ENCODE assay signal across 26 cellular contexts in the genomic region with DNA sequence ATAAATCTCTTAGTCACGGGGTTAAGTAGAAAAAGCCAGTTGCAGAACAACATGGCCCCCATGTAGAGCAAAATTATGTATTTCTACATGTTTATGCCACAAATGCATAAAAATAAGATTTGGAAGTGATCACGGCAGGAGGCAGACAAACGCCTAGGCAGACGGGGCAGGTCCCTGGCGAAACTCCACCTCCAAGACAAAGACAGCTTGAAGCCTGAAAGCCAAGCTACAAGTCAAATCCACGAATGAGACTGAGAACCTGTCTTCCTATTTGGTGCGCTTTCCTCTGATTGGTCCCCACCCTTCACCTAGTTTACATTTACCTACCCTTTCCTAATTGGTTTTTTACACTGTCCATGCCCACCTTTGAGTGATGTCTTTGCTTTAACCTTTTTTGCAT. TPM values are rescaled to one million over a fixed set of nuclear protein-coding genes. Genes with fewer than 3 reads are reported as not detected.
DNase-seq lines count a peak whose midpoint lies in the region; ATAC-seq, FAIRE-seq and TF ChIP-seq lines count a peak whose summit lies in the region.
"Had no signal": no experiment of that assay in that cellular context is flagged by ENCODE, and none has a peak within 500 bp of the region (broad histone marks: within the 10 kb centered on the region; RNA-seq: fewer than 3 reads in every experiment).

No MANE protein-coding gene starts in this region.

- in situ Hi-C loops in K562 (cut with MboI): no loop called here

- peak overlapping the region; percentile 2 for H2AFZ ChIP-seq in HCT116 (ENCODE audit: low read depth, low read length, poor library complexity, severe bottlenecking)
- peak overlapping the region; percentile 65 for H2AFZ ChIP-seq in K562 (ENCODE audit: low read depth, low read length)

- H3K9ac ChIP-seq in HCT116 (ENCODE audit: low read length): no peak overlapping the region
- no peak overlapping the region for H3K9ac ChIP-seq in K562 (ENCODE audit: insufficient read depth in 1 of 2, low read depth in 2 of 2, low read length in 2 of 2)
- H3K9ac ChIP-seq in endodermal cell (ENCODE audit: extremely low read depth, low read length, poor library complexity, severe bottlenecking): no peak overlapping the region
- H3K9ac ChIP-seq: BLaER1 treated with 17β-estradiol and CSF1 and Interleukin-3, amounts not matched to agents 10 nM and 100 nM; SK-N-SH had no signal

- TF ChIP-seq RAD21 in HCT116 (IDR thresholded peaks at IDR 0.05; ENCODE audit: low read depth) (no peak), K562 (CRISPR knock-in tag; conservative IDR thresholded peaks at IDR 0.05 in 1 of 2, IDR thresholded peaks at IDR 0.05 in 1 of 2) (no peak)

- no peaks in the 10 kb centered on the region for H3K9me3 ChIP-seq in HCT116 (ENCODE audit: control insufficient read depth in 1 of 2, insufficient read depth in 1 of 2, low read depth in 1 of 2, low read length in 2 of 2)
- no peaks in the 10 kb centered on the region; the same call in 1 of the 2 replicates for H3K9me3 ChIP-seq in K562 (replicated peaks; ENCODE audit: control insufficient read depth, insufficient read depth, low read depth, low read length)
- no peaks in the 10 kb centered on the region for H3K9me3 ChIP-seq in endodermal cell (ENCODE audit: control insufficient read depth, low read length)
- H3K9me3 ChIP-seq in tibial artery: no peaks in the 10 kb centered on the region
- H3K9me3 ChIP-seq: A549, SK-N-SH had no signal

- H3K36me3 ChIP-seq in HCT116 (ENCODE audit: control insufficient read depth in 1 of 2, insufficient read depth in 2 of 2, low read length in 2 of 2): no peaks in the 10 kb centered on the region
- H3K36me3 ChIP-seq in K562 (ENCODE audit: control insufficient read depth, insufficient read depth, low read length): no peaks in the 10 kb centered on the region
- H3K36me3 ChIP-seq in endodermal cell (ENCODE audit: control insufficient read depth, insufficient read depth, low read length): no peaks in the 10 kb centered on the region
- no peaks in the 10 kb centered on the region for H3K36me3 ChIP-seq in tibial artery
- H3K36me3 ChIP-seq: BLaER1 treated with 17β-estradiol and CSF1 and Interleukin-3, amounts not matched to agents 10 nM and 100 nM had no signal

- CTCF ChIA-PET in HCT116 (lab: Charles Lee) (no interaction called here), K562 (lab: Yijun Ruan, JAX; ENCODE audit: low intra/inter-chr PET ratio) (no interaction called here)

- H3K4me3 ChIP-seq in HCT116 (replicated peaks in 1 of 2; ENCODE audit: low read depth in 1 of 2, low read length in 2 of 2) (no peak overlapping the region), K562 (no peak overlapping the region), endodermal cell (ENCODE audit: low read length) (no peak overlapping the region), tibial artery (no peak overlapping the region)
- H3K4me3 ChIP-seq: A549; BLaER1 treated with 17β-estradiol and CSF1 and Interleukin-3, amounts not matched to agents 10 nM and 100 nM had no signal

- H4K20me1 ChIP-seq in HCT116 (ENCODE audit: insufficient read depth): no peaks in the 10 kb centered on the region
- no peaks in the 10 kb centered on the region for H4K20me1 ChIP-seq in K562 (replicated peaks; ENCODE audit: control insufficient read depth, insufficient read depth, low read length)
- H4K20me1 ChIP-seq: BLaER1 treated with 17β-estradiol and CSF1 and Interleukin-3, amounts not matched to agents 10 nM and 100 nM had no signal

- TF ChIP-seq EP300 in K562 (IDR thresholded peaks at IDR 0.05; ENCODE audit: low read length): no peak

- H3K79me2 ChIP-seq in HCT116 (ENCODE audit: insufficient read depth, low read length) (no peaks in the 10 kb centered on the region), K562 (ENCODE audit: control insufficient read depth, insufficient read depth, low read length) (no peaks in the 10 kb centered on the region)

- peaks cover 7% of the 10 kb centered on the region for H3K9me3 Mint-ChIP-seq in endodermal cell
- H3K9me3 Mint-ChIP-seq: CD4-positive, alpha-beta memory T cell; IgD-negative memory B cell had no signal

- no peak overlapping the region for H3K4me3 Mint-ChIP-seq in endodermal cell
- H3K4me3 Mint-ChIP-seq: CD4-positive, alpha-beta memory T cell; IgD-negative memory B cell had no signal

- no peaks in the 10 kb centered on the region for H3K9me1 ChIP-seq in K562 (ENCODE audit: control insufficient read depth, insufficient read depth, low read length)

- H3K36me3 Mint-ChIP-seq in endodermal cell (ENCODE audit: low read depth): no peaks in the 10 kb centered on the region
- H3K36me3 Mint-ChIP-seq: CD4-positive, alpha-beta memory T cell had no signal

- intact Hi-C loops in HCT116 (cut with micrococcal nuclease) (no loop called here), K562 (cut with micrococcal nuclease) (no loop called here), tibial artery (cut with DNase I; ENCODE audit: low total_unique reads) (no loop called here)

- H3K27ac Mint-ChIP-seq in endodermal cell: no peak overlapping the region
- H3K27ac Mint-ChIP-seq: CD4-positive, alpha-beta memory T cell had no signal

- 63% methylated on average over 7 of the region's 7 CpGs for WGBS in K562 (ENCODE audit: insufficient coverage, low coverage, missing lambda C conversion rate)
- WGBS in endodermal cell (ENCODE audit: insufficient coverage in 1 of 2, insufficient read length in 1 of 2), 2 experiments: 83 to 91% methylated on average over 6 to 7 of the region's 7 CpGs

- DNase-seq in HCT116 (ENCODE audit: low read depth, low spot score) (no peak), K562 (ENCODE audit: extremely low read depth in 1 of 4, low spot score in 3 of 4) (no peak), endodermal cell (peak; percentile 77), substantia nigra (lab: John Stamatoyannopoulos, UW) (peak in 1 of 49 donors; percentile 10), C1 segment of cervical spinal cord (lab: John Stamatoyannopoulos, UW) (no peak), tibial artery (no peak), MV-4-11 (lab: John Stamatoyannopoulos, UW) (no peak)
- DNase-seq: AML-193; CD4-positive, alpha-beta memory T cell; COR-L47; GOT3; NCI-H1105 treated with DMSO at 0.1 percent for 48 hours; NCI-H146; NCI-H1930; NCI-H2107; NCI-H524; NCI-H82; NK-92 treated with Interleukin-12 subunit alpha and Interleukin-12 subunit beta, amount 100 ng/mL, for 24 hours; PC-3; SK-N-SH; SW 1271 had no signal

- H3K4me1 Mint-ChIP-seq in endodermal cell: peaks cover 12% of the 10 kb centered on the region

- RAD21 ChIA-PET in HCT116 (lab: Charles Lee; ENCODE audit: low non-redundant PET in 1 of 2, low total read pairs in 2 of 2, uncharacterized antibody in 2 of 2, unreplicated experiment in 2 of 2): no interaction called here

- no peak for ATAC-seq in HCT116
- ATAC-seq in K562: peak; percentile 23; the same call in 1 of the 3 replicates
- no peak for ATAC-seq in GM18502 (IDR thresholded peaks at IDR 0.05; ENCODE audit: poor library complexity, unreplicated experiment)
- ATAC-seq: A549, PC-3 had no signal

- TF ChIP-seq POLR2A in HCT116 (IDR thresholded peaks at IDR 0.05; ENCODE audit: borderline replicate concordance, extremely low read depth, insufficient read depth, insufficient read length): no peak
- no peak for TF ChIP-seq POLR2A in K562 (conservative IDR thresholded peaks at IDR 0.05)

- no peak for FAIRE-seq in K562 (lab: Jason Lieb, UNC)
- FAIRE-seq: A549, G401.6 had no signal

- H3K27me3 ChIP-seq in HCT116 (ENCODE audit: insufficient read depth, low read length): no peaks in the 10 kb centered on the region
- H3K27me3 ChIP-seq in K562 (ENCODE audit: control insufficient read depth in 2 of 2, insufficient read depth in 2 of 2, low read length in 2 of 2): no peaks in the 10 kb centered on the region
- no peaks in the 10 kb centered on the region for H3K27me3 ChIP-seq in endodermal cell (ENCODE audit: control insufficient read depth, insufficient read depth, low read length, poor library complexity, severe bottlenecking)
- no peaks in the 10 kb centered on the region for H3K27me3 ChIP-seq in tibial artery
- H3K27me3 ChIP-seq: BLaER1 treated with 17β-estradiol and CSF1 and Interleukin-3, amounts not matched to agents 10 nM and 100 nM had no signal

- BruUV-seq in HCT116 (replicated peaks; lab: Mats Ljungman, UMichigan): no TSS peak
- no TSS peak for BruUV-seq in K562 (replicated peaks; lab: Mats Ljungman, UMichigan)

- H3K4me2 ChIP-seq in HCT116 (ENCODE audit: low read length) (no peak overlapping the region), K562 (ENCODE audit: insufficient read depth, low read length) (no peak overlapping the region)
- H3K4me2 ChIP-seq: A549; BLaER1 treated with 17β-estradiol and CSF1 and Interleukin-3, amounts not matched to agents 10 nM and 100 nM; SK-N-SH had no signal

- H3K4me1 ChIP-seq in HCT116 (ENCODE audit: control insufficient read depth in 1 of 2, insufficient read depth in 2 of 2, low read length in 2 of 2) (peaks cover 17 to 32% of the 10 kb centered on the region in 2 experiments), K562 (replicated peaks in 1 of 2; ENCODE audit: control insufficient read depth in 2 of 2, insufficient read depth in 2 of 2, low read length in 2 of 2) (peaks cover 0 to 6% of the 10 kb centered on the region in 2 experiments; a peak in 2 of 5 replicates), endodermal cell (ENCODE audit: control insufficient read depth, insufficient read depth, low read length) (no peaks in the 10 kb centered on the region), tibial artery (no peaks in the 10 kb centered on the region)

- POLR2A ChIA-PET in HCT116 (lab: Charles Lee): no interaction called here
- POLR2A ChIA-PET in K562 (lab: Yijun Ruan, JAX): interaction anchor here (0.7 to 1.2 kb wide), 2 partner anchors 12 to 31 kb away, joined by 3 to 4 read pairs; partner anchors contain the start of gene ITCH

- no peaks in the 10 kb centered on the region for H3K9me2 ChIP-seq in HCT116 (ENCODE audit: insufficient read depth)
- H3K9me2 ChIP-seq: SK-N-SH had no signal

- no peaks in the 10 kb centered on the region for H3K27me3 Mint-ChIP-seq in endodermal cell (ENCODE audit: insufficient read depth)

- TF ChIP-seq CTCF in HCT116 (IDR thresholded peaks at IDR 0.05 in 2 of 3, conservative IDR thresholded peaks at IDR 0.05 in 1 of 3; ENCODE audit: borderline replicate concordance in 1 of 3, insufficient read depth in 1 of 3, low read depth in 2 of 3, low read length in 2 of 3) (no peak), K562 (IDR thresholded peaks at IDR 0.05 in 2 of 3, conservative IDR thresholded peaks at IDR 0.05 in 1 of 3; ENCODE audit: insufficient read depth in 2 of 3, low read depth in 1 of 3, low read length in 3 of 3) (no peak), endodermal cell (conservative IDR thresholded peaks at IDR 0.05) (no peak), tibial artery (IDR thresholded peaks at IDR 0.05) (no peak)

- H3K27ac ChIP-seq in HCT116 (ENCODE audit: low read depth, low read length): no peak overlapping the region
- H3K27ac ChIP-seq in K562 (ENCODE audit: extremely low read depth, low read depth, low read length): no peak overlapping the region
- H3K27ac ChIP-seq in endodermal cell (ENCODE audit: low read depth, low read length): no peak overlapping the region
- H3K27ac ChIP-seq in substantia nigra (ENCODE audit: low read depth, low read length, poor library complexity, severe bottlenecking): peak overlapping the region; percentile 86
- H3K27ac ChIP-seq in tibial artery: no peak overlapping the region
- H3K27ac ChIP-seq: A549; BLaER1 treated with 17β-estradiol and CSF1 and Interleukin-3, amounts not matched to agents 10 nM and 100 nM had no signal

RNA-seq across cellular contexts. Expression of gene AHCY, which starts 28.7 kb away (rescaled TPM):
- total RNA-seq in HCT116 (2021; ENCODE audit: unreplicated experiment) (350 TPM), K562 (2014; rRNA removed) (190 and 230 TPM in 2 replicates), K562 (2014; rRNA removed; fragmentation: Illumina TruSeq; extraction: Trizol) (118 and 136 TPM in 2 replicates), K562 (2015; rRNA removed; fragmentation: Illumina TruSeq; extraction: Trizol) (186 and 187 TPM in 2 replicates), K562 (2021) (251 and 261 TPM in 2 replicates), endodermal cell (100 to 1,000 TPM; 271 to 350 TPM)
- 386 and 409 TPM in 2 replicates for polyA plus RNA-seq in HCT116 (2012)
- total RNA-seq in K562 (2011; cell fraction: chromatin; rRNA removed; ENCODE audit: low replicate concordance): 126 and 261 TPM in 2 replicates
- 198 and 225 TPM in 2 replicates for total RNA-seq in K562 (2011; cell fraction: nucleolus; rRNA removed)
- total RNA-seq in K562 (2011; cell fraction: nucleoplasm; rRNA removed): 177 and 193 TPM in 2 replicates
- polyA plus RNA-seq in K562 (2011; rRNA removed) (244 and 287 TPM in 2 replicates), K562 (2014; fragmentation: Illumina TruSeq; extraction: Trizol) (269 and 289 TPM in 2 replicates), K562 (2014; fragmentation: Nextera tagmentation; extraction: Ambion mirVana) (100 to 1,000 TPM in 1 of 2 experiments, 10 to 100 TPM in 1; 82.5 to 148 TPM), K562 (2014; rRNA removed) (211 and 237 TPM in 2 replicates)
- 421 and 456 TPM in 2 replicates for polyA plus RNA-seq in K562 (2011; cell fraction: cytosol; rRNA removed)
- polyA plus RNA-seq in K562 (2011; cell fraction: nucleus; rRNA removed): 249 and 298 TPM in 2 replicates
- polyA plus RNA-seq in K562 (2012): 184 and 240 TPM in 2 replicates
- 353 and 413 TPM in 2 replicates for polyA minus RNA-seq in K562 (2011; rRNA and poly(A)+ RNA removed)
- 235 and 242 TPM in 2 replicates for polyA minus RNA-seq in K562 (2011; cell fraction: cytosol; rRNA and poly(A)+ RNA removed)
- 87.8 and 105 TPM in 2 replicates for polyA minus RNA-seq in K562 (2011; cell fraction: nucleus; rRNA and poly(A)+ RNA removed)
- 170 TPM for polyA plus RNA-seq in endodermal cell (2013, experiment 1 of 2)
- 151 TPM for polyA plus RNA-seq in endodermal cell (2013, experiment 2 of 2)

RNA-seq across cellular contexts. Expression of gene ITCH, which starts 31.2 kb away (rescaled TPM):
- total RNA-seq in HCT116 (2021; ENCODE audit: unreplicated experiment) (78.8 TPM), K562 (2014; rRNA removed) (20.5 and 22.9 TPM in 2 replicates), K562 (2014; rRNA removed; fragmentation: Illumina TruSeq; extraction: Trizol) (53.0 and 56.7 TPM in 2 replicates), K562 (2015; rRNA removed; fragmentation: Illumina TruSeq; extraction: Trizol) (44.4 and 52.5 TPM in 2 replicates), K562 (2021) (40.2 and 41.6 TPM in 2 replicates), endodermal cell (10 to 100 TPM; 65.1 to 84.4 TPM)
- polyA plus RNA-seq in HCT116 (2012): 28.1 and 32.9 TPM in 2 replicates
- total RNA-seq in K562 (2011; cell fraction: chromatin; rRNA removed; ENCODE audit: low replicate concordance): 71.0 and 115 TPM in 2 replicates
- total RNA-seq in K562 (2011; cell fraction: nucleolus; rRNA removed): 13.7 and 67.9 TPM in 2 replicates
- 29.8 and 33.7 TPM in 2 replicates for total RNA-seq in K562 (2011; cell fraction: nucleoplasm; rRNA removed)
- polyA plus RNA-seq in K562 (2011; rRNA removed) (14.3 and 17.5 TPM in 2 replicates), K562 (2014; fragmentation: Illumina TruSeq; extraction: Trizol) (27.5 and 33.2 TPM in 2 replicates), K562 (2014; fragmentation: Nextera tagmentation; extraction: Ambion mirVana) (10 to 100 TPM in 1 of 2 experiments, 1 to 10 TPM in 1; 7.5 to 13.1 TPM), K562 (2014; rRNA removed) (15.3 and 19.0 TPM in 2 replicates)
- 3.4 and 5.9 TPM in 2 replicates for polyA plus RNA-seq in K562 (2011; cell fraction: cytosol; rRNA removed)
- 10.8 and 14.6 TPM in 2 replicates for polyA plus RNA-seq in K562 (2011; cell fraction: nucleus; rRNA removed)
- polyA plus RNA-seq in K562 (2012): 17.4 and 18.9 TPM in 2 replicates
- polyA minus RNA-seq in K562 (2011; rRNA and poly(A)+ RNA removed): 54.4 and 70.3 TPM in 2 replicates
- 16.2 and 19.9 TPM in 2 replicates for polyA minus RNA-seq in K562 (2011; cell fraction: cytosol; rRNA and poly(A)+ RNA removed)
- 19.8 and 35.3 TPM in 2 replicates for polyA minus RNA-seq in K562 (2011; cell fraction: nucleus; rRNA and poly(A)+ RNA removed)
- polyA plus RNA-seq in endodermal cell (2013, experiment 1 of 2): 39.3 TPM
- 37.1 TPM for polyA plus RNA-seq in endodermal cell (2013, experiment 2 of 2)
